1 cellular context compared by ENCODE assay signal in genomic region chr6:39114707-39115599, GRCh38.
TF ChIP-seq lines count a peak whose summit lies in the region.

TSS of gene SAYSD1 (minus strand) at chr6:39115186. CDS start at chr6:39115089, 97 bp downstream.

TF ChIP-seq in WTC11, 78 proteins besides CTCF, POLR2A, EP300 and RAD21 (continued from another document):
- 0 out of 2 replicates have a peak, but pooled peaks have one; percentile 29 for TF ChIP-seq E2F4 (CRISPR knock-in tag; IDR thresholded peaks at IDR 0.05; ENCODE audit: borderline replicate concordance, low read depth)
- peak; percentile 84; the same call in 1 of the 2 replicates for TF ChIP-seq RELA (CRISPR knock-in tag; IDR thresholded peaks at IDR 0.05; ENCODE audit: borderline replicate concordance)
- no peak for TF ChIP-seq SMAD3 (CRISPR knock-in tag; IDR thresholded peaks at IDR 0.05; ENCODE audit: borderline replicate concordance)
- TF ChIP-seq NR2C2 (CRISPR knock-in tag; IDR thresholded peaks at IDR 0.05): no peak
- TF ChIP-seq FOXP1 (CRISPR knock-in tag; IDR thresholded peaks at IDR 0.05; ENCODE audit: borderline replicate concordance): peak; percentile 81; the same call in 1 of the 2 replicates
- TF ChIP-seq TEAD4 (CRISPR knock-in tag; IDR thresholded peaks at IDR 0.05): no peak
- peak; percentile 78; the same call in 1 of the 2 replicates for TF ChIP-seq HMGXB4 (CRISPR knock-in tag; IDR thresholded peaks at IDR 0.05)
- TF ChIP-seq ZBTB43 (CRISPR knock-in tag; IDR thresholded peaks at IDR 0.05): peak; percentile 79; the same call in 1 of the 2 replicates
- TF ChIP-seq ZNF219 (CRISPR knock-in tag; IDR thresholded peaks at IDR 0.05; ENCODE audit: borderline replicate concordance): no peak
- TF ChIP-seq ZNF263 (CRISPR knock-in tag; IDR thresholded peaks at IDR 0.05; ENCODE audit: low read depth): no peak
- TF ChIP-seq JAZF1 (CRISPR knock-in tag; IDR thresholded peaks at IDR 0.05): no peak
- TF ChIP-seq GABPB1 (CRISPR knock-in tag; IDR thresholded peaks at IDR 0.05): peak; percentile 76; the same call in 1 of the 2 replicates
- no peak for TF ChIP-seq ZNF423 (CRISPR knock-in tag; IDR thresholded peaks at IDR 0.05)
- no peak for TF ChIP-seq AFF4 (CRISPR knock-in tag; IDR thresholded peaks at IDR 0.05; ENCODE audit: borderline replicate concordance)
- peak; percentile 91 for TF ChIP-seq E2F5 (CRISPR knock-in tag; IDR thresholded peaks at IDR 0.05)
- TF ChIP-seq TEAD1 (CRISPR knock-in tag; IDR thresholded peaks at IDR 0.05): peak; percentile 8; the same call in 1 of the 2 replicates
- no peak for TF ChIP-seq TCF7 (CRISPR knock-in tag; IDR thresholded peaks at IDR 0.05; ENCODE audit: low read depth)
- no peak for TF ChIP-seq CBFB (CRISPR knock-in tag; IDR thresholded peaks at IDR 0.05; ENCODE audit: low read depth)
- no peak for TF ChIP-seq ELF4 (CRISPR knock-in tag; IDR thresholded peaks at IDR 0.05; ENCODE audit: low read depth)
- no peak; the same call in 1 of the 2 replicates for TF ChIP-seq PRRX2 (CRISPR knock-in tag; IDR thresholded peaks at IDR 0.05)
- TF ChIP-seq PRDM15 (CRISPR knock-in tag; IDR thresholded peaks at IDR 0.05): no peak
- TF ChIP-seq FOXP4 (CRISPR knock-in tag; IDR thresholded peaks at IDR 0.05): peak; percentile 83
- 0 out of 2 replicates have a peak, but pooled peaks have one; percentile 21 for TF ChIP-seq ERG (CRISPR knock-in tag; IDR thresholded peaks at IDR 0.05)
- no peak for TF ChIP-seq GTF2I (CRISPR knock-in tag; conservative IDR thresholded peaks at IDR 0.05)
- peak; percentile 28; the same call in 1 of the 2 replicates for TF ChIP-seq NFE2L1 (CRISPR knock-in tag; IDR thresholded peaks at IDR 0.05)
- TF ChIP-seq ZMAT4 (CRISPR knock-in tag; IDR thresholded peaks at IDR 0.05): no peak
- TF ChIP-seq ETV6 (CRISPR knock-in tag; IDR thresholded peaks at IDR 0.05): peak; percentile 94
- TF ChIP-seq MYBL2 (CRISPR knock-in tag; IDR thresholded peaks at IDR 0.05): peak; percentile 93
- no peak for TF ChIP-seq CDX4 (CRISPR knock-in tag; IDR thresholded peaks at IDR 0.05; ENCODE audit: borderline replicate concordance)
- TF ChIP-seq E2F1 (CRISPR knock-in tag; IDR thresholded peaks at IDR 0.05): peak; percentile 57; the same call in 1 of the 2 replicates
